In the genomic region with DNA sequence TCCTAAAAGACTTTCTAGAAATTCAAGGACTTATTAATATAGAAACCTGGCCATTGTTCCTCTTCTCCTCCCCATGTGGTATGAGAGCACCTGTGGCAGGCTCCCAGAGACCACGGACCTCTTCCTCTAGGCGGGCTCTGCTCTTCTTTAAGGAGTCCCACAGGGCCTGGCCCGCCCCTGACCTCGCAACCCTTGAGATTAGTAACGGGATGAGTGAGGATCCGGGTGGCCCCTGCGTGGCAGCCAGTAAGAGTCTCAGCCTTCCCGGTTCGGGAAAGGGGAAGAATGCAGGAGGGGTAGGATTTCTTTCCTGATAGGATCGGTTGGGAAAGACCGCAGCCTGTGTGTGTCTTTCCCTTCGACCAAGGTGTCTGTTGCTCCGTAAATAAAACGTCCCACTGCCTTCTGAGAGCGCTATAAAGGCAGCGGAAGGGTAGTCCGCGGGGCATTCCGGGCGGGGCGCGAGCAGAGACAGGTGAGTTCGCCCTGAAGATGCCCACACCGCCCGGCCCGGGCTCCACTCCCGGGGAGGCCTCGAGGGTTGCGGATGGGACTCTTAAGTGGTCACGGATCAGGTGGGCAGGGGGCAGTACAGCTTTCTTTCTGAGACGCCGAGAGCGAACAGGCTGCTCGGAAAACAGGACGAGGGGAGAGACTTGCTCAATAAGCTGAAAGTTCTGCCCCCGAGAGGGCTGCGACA, we compare ENCODE assay signal across 8 cellular contexts. TPM values are rescaled to one million over a fixed set of nuclear protein-coding genes. Genes with fewer than 3 reads are reported as not detected.
DNase-seq lines count a peak whose midpoint lies in the region; ATAC-seq, FAIRE-seq and TF ChIP-seq lines count a peak whose summit lies in the region.

Gene SLC26A4 (plus strand): TSS at position 448 of the 700 bp plus-strand sequence. CDS start 814 bp downstream, outside the sequence.

- TF ChIP-seq POLR2A in HCT116 (IDR thresholded peaks at IDR 0.05; ENCODE audit: borderline replicate concordance, extremely low read depth, insufficient read depth, insufficient read length), result no peak
- TF ChIP-seq POLR2A in endothelial cell of umbilical vein (IDR thresholded peaks at IDR 0.05; ENCODE audit: low read depth, low read length), result no peak

- CTCF ChIA-PET in HCT116 (lab: Charles Lee) (no interaction called here), WTC11 (lab: Charles Lee) (interaction anchor here (0.9 to 2.3 kb wide), 9 partner anchors 15 to 219 kb away, joined by 3 to 12 read pairs (median 5); partner anchors contain the start of genes CBLL1, COG5 and DUS4L), endothelial cell of umbilical vein (lab: Charles Lee) (interaction anchor here (1.2 to 2.1 kb wide), 7 partner anchors 20 to 219 kb away, joined by 3 to 12 read pairs (median 5); partner anchors contain the start of gene BCAP29)

- H3K27ac ChIP-seq in HCT116 (ENCODE audit: low read depth, low read length), result no peak within 1 kb of the TSS
- H3K27ac ChIP-seq in endothelial cell of umbilical vein (ENCODE audit: insufficient read depth, low read depth, low read length), result no peak within 1 kb of the TSS
- no peak within 1 kb of the TSS for H3K27ac ChIP-seq in neural cell (ENCODE audit: low read length)
- H3K27ac ChIP-seq in substantia nigra (ENCODE audit: low read depth, low read length, poor library complexity, severe bottlenecking), result no peak within 1 kb of the TSS

- H3K9me1 ChIP-seq in endothelial cell of umbilical vein (replicated peaks; ENCODE audit: control insufficient read depth, extremely low read depth, insufficient read depth, low read length), result no peaks in the 10 kb centered on the region

- ATAC-seq in HCT116 (no peak), WTC11 (peak; percentile 32), HG03521 (IDR thresholded peaks at IDR 0.05; ENCODE audit: unreplicated experiment) (no peak)

- TF ChIP-seq CTCF in HCT116 (IDR thresholded peaks at IDR 0.05 in 2 of 3, conservative IDR thresholded peaks at IDR 0.05 in 1 of 3; ENCODE audit: borderline replicate concordance in 1 of 3, insufficient read depth in 1 of 3, low read depth in 2 of 3, low read length in 2 of 3), result no peak
- TF ChIP-seq CTCF in WTC11 (IDR thresholded peaks at IDR 0.05), result no peak
- no peak for TF ChIP-seq CTCF in endothelial cell of umbilical vein (IDR thresholded peaks at IDR 0.05; ENCODE audit: extremely low read depth in 1 of 2, insufficient read depth in 1 of 2, low read depth in 1 of 2, low read length in 2 of 2)
- no peak for TF ChIP-seq CTCF in neural cell (IDR thresholded peaks at IDR 0.05; ENCODE audit: poor library complexity, severe bottlenecking)

- H3K79me2 ChIP-seq in HCT116 (ENCODE audit: insufficient read depth, low read length), result no peaks in the 10 kb centered on the region
- H3K79me2 ChIP-seq in endothelial cell of umbilical vein (ENCODE audit: control insufficient read depth, insufficient read depth, low read length), result no peaks in the 10 kb centered on the region
- no peaks in the 10 kb centered on the region for H3K79me2 ChIP-seq in neural cell (replicated peaks; ENCODE audit: insufficient read depth, low read length)

- POLR2A ChIA-PET in HCT116 (lab: Charles Lee) (no interaction called here), WTC11 (lab: Charles Lee) (interaction anchor here (1.9 kb wide), 1 partner anchor 83 kb away, joined by 9 read pairs; the partner anchor contains the start of gene CBLL1), endothelial cell of umbilical vein (lab: Charles Lee) (interaction anchor here (0.8 kb wide), 1 partner anchor 44 kb away, joined by 3 read pairs; no protein-coding TSS in a partner anchor)

- H3K27ac Mint-ChIP-seq in WTC11, result no peak within 1 kb of the TSS

- H3K9me3 Mint-ChIP-seq in WTC11, result no peaks in the 10 kb centered on the region

- H3K4me3 ChIP-seq in HCT116 (replicated peaks in 1 of 2; ENCODE audit: low read depth in 1 of 2, low read length in 2 of 2) (no peak within 1 kb of the TSS), endothelial cell of umbilical vein (replicated peaks in 1 of 3; ENCODE audit: insufficient read depth in 1 of 3, low read depth in 1 of 3, low read length in 3 of 3) (peak within 1 kb of the TSS; percentile 44 to 56 (median 50)), neural cell (ENCODE audit: low read length) (peak within 1 kb of the TSS; percentile 86)

- BruUV-seq in HCT116 (replicated peaks; lab: Mats Ljungman, UMichigan) (no TSS peak), endothelial cell of umbilical vein (replicated peaks; lab: Mats Ljungman, UMichigan) (no TSS peak)

- no peaks in the 10 kb centered on the region for H3K36me3 Mint-ChIP-seq in WTC11

- peak within 1 kb of the TSS; percentile 22; the same call in 1 of the 2 replicates for H3K4me2 ChIP-seq in HCT116 (ENCODE audit: low read length)
- peak within 1 kb of the TSS; percentile 92 for H3K4me2 ChIP-seq in endothelial cell of umbilical vein (ENCODE audit: insufficient read depth, low read length)
- peak within 1 kb of the TSS; percentile 60 for H3K4me2 ChIP-seq in neural cell (ENCODE audit: low read length)

- no peaks in the 10 kb centered on the region for H3K9me2 ChIP-seq in HCT116 (ENCODE audit: insufficient read depth)
- H3K9me2 ChIP-seq in neural cell (ENCODE audit: insufficient read depth, low read length), result no peaks in the 10 kb centered on the region

- H3K27me3 Mint-ChIP-seq in WTC11 (ENCODE audit: low read depth), result peaks cover 80% of the 10 kb centered on the region

- RAD21 ChIA-PET in HCT116 (lab: Charles Lee; ENCODE audit: low non-redundant PET in 1 of 2, low total read pairs in 2 of 2, uncharacterized antibody in 2 of 2, unreplicated experiment in 2 of 2), result no interaction called here

- intact Hi-C loops in HCT116 (cut with micrococcal nuclease), result no loop called here
- intact Hi-C loops in endothelial cell of umbilical vein (cut with micrococcal nuclease), result no loop called here

- H3K9me3 ChIP-seq in HCT116 (ENCODE audit: control insufficient read depth in 1 of 2, insufficient read depth in 1 of 2, low read depth in 1 of 2, low read length in 2 of 2) (no peaks in the 10 kb centered on the region), endothelial cell of umbilical vein (replicated peaks; ENCODE audit: control insufficient read depth, insufficient read depth, low read length) (no peaks in the 10 kb centered on the region), neural cell (ENCODE audit: low read length) (no peaks in the 10 kb centered on the region)

- H3K4me1 Mint-ChIP-seq in WTC11, result peaks cover 19% of the 10 kb centered on the region

- no peaks in the 10 kb centered on the region for H3K36me3 ChIP-seq in HCT116 (ENCODE audit: control insufficient read depth in 1 of 2, insufficient read depth in 2 of 2, low read length in 2 of 2)
- no peaks in the 10 kb centered on the region for H3K36me3 ChIP-seq in endothelial cell of umbilical vein (ENCODE audit: control insufficient read depth in 2 of 2, extremely low read depth in 1 of 2, insufficient read depth in 2 of 2, low read length in 2 of 2)
- no peaks in the 10 kb centered on the region for H3K36me3 ChIP-seq in neural cell (ENCODE audit: insufficient read depth, low read length)

- H3F3A ChIP-seq in neural cell (ENCODE audit: insufficient read depth, low read length, poor library complexity, severe bottlenecking), result no peaks in the 10 kb centered on the region

- H3K27me3 ChIP-seq in HCT116 (ENCODE audit: insufficient read depth, low read length) (no peaks in the 10 kb centered on the region), endothelial cell of umbilical vein (ENCODE audit: control insufficient read depth in 2 of 2, insufficient read depth in 2 of 2, low read length in 2 of 2) (peaks cover 6 to 27% of the 10 kb centered on the region in 2 experiments), neural cell (ENCODE audit: insufficient read depth, low read depth, low read length) (peaks cover 60% of the 10 kb centered on the region)

- DNase-seq in D341Med (ENCODE audit: low spot score), result peak; percentile 43
- no peak for DNase-seq in HCT116 (ENCODE audit: low read depth, low spot score)
- peak; percentile 15 for DNase-seq in WTC11 (ENCODE audit: low spot score)
- DNase-seq in endothelial cell of umbilical vein (ENCODE audit: low read depth, low spot score), result no peak
- DNase-seq in NCI-H510A treated with DMSO at 0.1 percent for 48 hours (lab: John Stamatoyannopoulos, UW), result no peak
- no peak for DNase-seq in substantia nigra (lab: John Stamatoyannopoulos, UW)

- H3K4me1 ChIP-seq in HCT116 (ENCODE audit: control insufficient read depth in 1 of 2, insufficient read depth in 2 of 2, low read length in 2 of 2), result peaks cover 0 to 16% of the 10 kb centered on the region in 2 experiments; a peak in 2 of 4 replicates
- H3K4me1 ChIP-seq in endothelial cell of umbilical vein (ENCODE audit: control insufficient read depth, extremely low read depth, insufficient read depth, low read length), result peaks cover 18% of the 10 kb centered on the region

- dilution Hi-C loops in endothelial cell of umbilical vein (cut with MboI; ENCODE audit: extremely low pct_ligation_motif_present, low sequenced_read_pairs), result no loop called here

- peak within 1 kb of the TSS; percentile 85 for H3K4me3 Mint-ChIP-seq in WTC11

- TF ChIP-seq EP300 in neural cell (conservative IDR thresholded peaks at IDR 0.05; ENCODE audit: poor library complexity, severe bottlenecking), result no peak

- no peak for TF ChIP-seq RAD21 in HCT116 (IDR thresholded peaks at IDR 0.05; ENCODE audit: low read depth)
- TF ChIP-seq RAD21 in neural cell (conservative IDR thresholded peaks at IDR 0.05), result no peak

- H2AFZ ChIP-seq in HCT116 (ENCODE audit: low read depth, low read length, poor library complexity, severe bottlenecking) (no peak within 1 kb of the TSS), endothelial cell of umbilical vein (ENCODE audit: low read depth, low read length) (peak within 1 kb of the TSS; percentile 91), neural cell (ENCODE audit: low read depth, low read length) (no peak within 1 kb of the TSS)

- FAIRE-seq in endothelial cell of umbilical vein (lab: Jason Lieb, UNC), result no peak

- H3K9ac ChIP-seq in HCT116 (ENCODE audit: low read length) (no peak within 1 kb of the TSS), endothelial cell of umbilical vein (replicated peaks; ENCODE audit: extremely low read depth, insufficient read depth, low read length) (no peak within 1 kb of the TSS), neural cell (ENCODE audit: low read length) (peak within 1 kb of the TSS; percentile 42)

- H4K20me1 ChIP-seq in HCT116 (ENCODE audit: insufficient read depth), result no peaks in the 10 kb centered on the region
- H4K20me1 ChIP-seq in endothelial cell of umbilical vein (replicated peaks; ENCODE audit: control insufficient read depth, extremely low read depth, insufficient read depth, low read length), result no peaks in the 10 kb centered on the region
- no peaks in the 10 kb centered on the region for H4K20me1 ChIP-seq in neural cell (ENCODE audit: insufficient read depth)

RNA-seq across cellular contexts. Expression of gene SLC26A4, which starts in this region (rescaled TPM):
- total RNA-seq in HCT116 (2021; ENCODE audit: unreplicated experiment) (0.66 TPM), WTC11 (2021) (0.09 to 0.22 TPM in 2 of 3 replicates, not detected in the other), endothelial cell of umbilical vein (0.77 and 1.3 TPM in 2 replicates)
- 0.09 and 0.25 TPM in 2 replicates for polyA plus RNA-seq in HCT116 (2012)
- polyA plus RNA-seq in endothelial cell of umbilical vein (0.49 and 0.79 TPM in 2 replicates), neural cell (not detected in 2 replicates)
- polyA plus RNA-seq in endothelial cell of umbilical vein (2011; cell fraction: cytosol; rRNA removed), result 0.40 and 0.55 TPM in 2 replicates
- 1.2 and 1.4 TPM in 2 replicates for polyA plus RNA-seq in endothelial cell of umbilical vein (2011; cell fraction: nucleus; rRNA removed)
- polyA plus RNA-seq in endothelial cell of umbilical vein (2012), result 0.33 and 0.34 TPM in 2 replicates
- polyA minus RNA-seq in endothelial cell of umbilical vein (0.68 and 4.1 TPM in 2 replicates), neural cell (not detected in 2 replicates)
- polyA minus RNA-seq in endothelial cell of umbilical vein (2011; cell fraction: cytosol; rRNA and poly(A)+ RNA removed), result not detected
- 1.9 and 2.2 TPM in 2 replicates for polyA minus RNA-seq in endothelial cell of umbilical vein (2011; cell fraction: nucleus; rRNA and poly(A)+ RNA removed)

Comparison
In these comparisons a context has a peak if more than half of its experiments do, and no peak if none do; other contexts are left out.
1. Peak in DNase-seq and ATAC-seq in WTC11; RNA of the gene not detected or under 1 TPM.
2. H3K4me2 ChIP-seq: peak in every context shown above with its lines; median percentile 92 in endothelial cell of umbilical vein; 60 in neural cell; 22 in HCT116.
3. H3K4me3 ChIP-seq: peak in endothelial cell of umbilical vein (3 of 3) and neural cell (single experiment); none in HCT116 (0 of 2).